In genomic region chr12:80038062-80038560, GRCh38 we compare ENCODE assay signal across 22 cellular contexts.
DNase-seq lines count a peak whose midpoint lies in the region; ATAC-seq and TF ChIP-seq lines count a peak whose summit lies in the region.
"Had no signal": no experiment of that assay in that cellular context is flagged by ENCODE, and none has a peak within 500 bp of the region (broad histone marks: within the 10 kb centered on the region; RNA-seq: fewer than 3 reads in every experiment).

No MANE protein-coding gene starts in this region.

- 92% methylated on average over 4 of the region's 4 CpGs for WGBS in mesenchymal stem cell

- peaks cover 6% of the 10 kb centered on the region; the same call in 2 of the 3 replicates for H3K4me1 Mint-ChIP-seq in GM23338
- no peaks in the 10 kb centered on the region for H3K4me1 Mint-ChIP-seq in Caco-2 (ENCODE audit: low read depth, unreplicated experiment)

- no peak overlapping the region for H2BK5ac ChIP-seq in mesenchymal stem cell (ENCODE audit: low read depth, low read length, poor library complexity, severe bottlenecking)

- no peaks in the 10 kb centered on the region for H3K79me1 ChIP-seq in mesenchymal stem cell (replicated peaks; ENCODE audit: low read length, poor library complexity, severe bottlenecking)

- no peaks in the 10 kb centered on the region for H3F3A ChIP-seq in GM23338 (replicated peaks; ENCODE audit: low read depth)

- no peak overlapping the region for H3K4me3 ChIP-seq in GM23338
- H3K4me3 ChIP-seq in ascending aorta: no peak overlapping the region
- H3K4me3 ChIP-seq in mesenchymal stem cell (ENCODE audit: insufficient read depth in 1 of 2, low read depth in 1 of 2, low read length in 2 of 2): no peak overlapping the region
- H3K4me3 ChIP-seq in stomach smooth muscle (ENCODE audit: low read length in 2 of 2): no peak overlapping the region
- H3K4me3 ChIP-seq in Caco-2 (ENCODE audit: low read depth, low read length): no peak overlapping the region
- H3K4me3 ChIP-seq: A549, MG63, SK-N-MC had no signal

- H4K8ac ChIP-seq in mesenchymal stem cell (ENCODE audit: low read length): no peak overlapping the region

- no TSS peak for BruUV-seq in Caco-2 (replicated peaks; lab: Mats Ljungman, UMichigan)

- TF ChIP-seq CTCF in GM23338 (conservative IDR thresholded peaks at IDR 0.05; ENCODE audit: low read depth in 2 of 2): no peak
- no peak for TF ChIP-seq CTCF in ascending aorta (IDR thresholded peaks at IDR 0.05)
- TF ChIP-seq CTCF in Caco-2 (IDR thresholded peaks at IDR 0.05; ENCODE audit: insufficient read depth in 1 of 2, low read depth in 1 of 2, low read length in 1 of 2, severe bottlenecking in 1 of 2, unreplicated experiment in 1 of 2): no peak

- no peak overlapping the region for H3K14ac ChIP-seq in mesenchymal stem cell (ENCODE audit: low read length in 2 of 2)

- no peak overlapping the region for H3K18ac ChIP-seq in mesenchymal stem cell (ENCODE audit: low read depth in 1 of 2, low read length in 2 of 2)

- H3K4ac ChIP-seq in mesenchymal stem cell (ENCODE audit: low read depth in 1 of 2, low read length in 2 of 2): no peak overlapping the region

- H3K79me2 ChIP-seq in GM23338 (replicated peaks; ENCODE audit: insufficient read depth): no peaks in the 10 kb centered on the region

- H3K36me3 Mint-ChIP-seq in GM23338 (ENCODE audit: low read depth) (no peaks in the 10 kb centered on the region), Caco-2 (ENCODE audit: insufficient read depth, unreplicated experiment) (no peaks in the 10 kb centered on the region)

- H2BK12ac ChIP-seq in mesenchymal stem cell (ENCODE audit: low read length in 2 of 2): no peak overlapping the region

- CTCF ChIA-PET in Caco-2 (lab: Charles Lee): no interaction called here

- H3K4me1 ChIP-seq in GM23338 (ENCODE audit: insufficient read depth) (no peaks in the 10 kb centered on the region), ascending aorta (peaks cover 0 to 1% of the 10 kb centered on the region in 2 donors), mesenchymal stem cell (ENCODE audit: control insufficient read depth, insufficient read depth, low read depth, low read length) (no peaks in the 10 kb centered on the region), stomach smooth muscle (ENCODE audit: control insufficient read depth, insufficient read depth, low read length) (no peaks in the 10 kb centered on the region), Caco-2 (no peaks in the 10 kb centered on the region)
- H3K4me1 ChIP-seq: A549 had no signal

- no peak overlapping the region for H2BK15ac ChIP-seq in mesenchymal stem cell (ENCODE audit: low read depth, poor library complexity, severe bottlenecking)

- no peak for ATAC-seq in GM23338
- ATAC-seq: A549, HepG2 had no signal

- H3K9me2 ChIP-seq in GM23338 (ENCODE audit: insufficient read depth): no peaks in the 10 kb centered on the region

- H2AFZ ChIP-seq in GM23338 (peak overlapping the region; percentile 58; the same call in 1 of the 2 replicates), mesenchymal stem cell (ENCODE audit: low read depth, low read length) (no peak overlapping the region)

- H3K27ac ChIP-seq in GM23338 (ENCODE audit: low read depth): no peak overlapping the region
- peak overlapping the region; percentile 44 to 59 for H3K27ac ChIP-seq in ascending aorta
- no peak overlapping the region for H3K27ac ChIP-seq in mesenchymal stem cell (ENCODE audit: low read length, poor library complexity, severe bottlenecking)
- peak overlapping the region; percentile 66 for H3K27ac ChIP-seq in stomach smooth muscle (ENCODE audit: low read length)
- H3K27ac ChIP-seq: A549, SK-N-MC had no signal

- no peak for DNase-seq in GM23338 (ENCODE audit: low spot score)
- no peak for DNase-seq in ascending aorta (ENCODE audit: low spot score in 2 of 2)
- peak; percentile 13 for DNase-seq in mesenchymal stem cell
- no peak for DNase-seq in NCI-H1105 (lab: John Stamatoyannopoulos, UW)
- DNase-seq in HUDEP-2 (lab: John Stamatoyannopoulos, UW; ENCODE audit: unreplicated experiment in 76 of 76): no peak
- no peak for DNase-seq in Caco-2
- no peak for DNase-seq in NCI-H2227 treated with DMSO at 0.1 percent for 48 hours (lab: John Stamatoyannopoulos, UW)
- DNase-seq: C1 segment of cervical spinal cord, DMS 273 treated with DMSO at 0.1 percent for 48 hours, H7, Karpas-422, MG63, NCI-H1092, NCI-H1694 treated with DMSO at 0.1 percent for 48 hours, NCI-H2107, NCI-H226, NCI-H524 treated with DMSO at 0.1 percent for 48 hours, Right ventricle myocardium superior had no signal

- H3K4me3 Mint-ChIP-seq in GM23338 (no peak overlapping the region), Caco-2 (ENCODE audit: unreplicated experiment) (no peak overlapping the region)

- H3K9ac ChIP-seq in mesenchymal stem cell (ENCODE audit: low read length): no peak overlapping the region
- H3K9ac ChIP-seq in stomach smooth muscle (ENCODE audit: low read length in 2 of 2): no peak overlapping the region

- H3K9me3 Mint-ChIP-seq in GM23338 (no peaks in the 10 kb centered on the region), Caco-2 (ENCODE audit: unreplicated experiment) (no peaks in the 10 kb centered on the region)

- H2AK5ac ChIP-seq in mesenchymal stem cell (ENCODE audit: low read length, severe bottlenecking): no peak overlapping the region

- H4K91ac ChIP-seq in mesenchymal stem cell (ENCODE audit: low read length): no peak overlapping the region

- intact Hi-C loops in ascending aorta (cut with DNase I) (loop anchor here (5.0 kb wide), 1 partner anchor 486 kb away; no protein-coding TSS in a partner anchor), Caco-2 (cut with micrococcal nuclease; ENCODE audit: unreplicated experiment) (no loop called here)

- no peak overlapping the region for H3K4me2 ChIP-seq in GM23338
- H3K4me2 ChIP-seq in mesenchymal stem cell (ENCODE audit: low read length, poor library complexity, severe bottlenecking): no peak overlapping the region
- H3K4me2 ChIP-seq: A549 had no signal

- POLR2A ChIA-PET in Caco-2 (lab: Charles Lee): no interaction called here

- H3K36me3 ChIP-seq in GM23338 (ENCODE audit: insufficient read depth): no peaks in the 10 kb centered on the region
- no peaks in the 10 kb centered on the region for H3K36me3 ChIP-seq in ascending aorta
- no peaks in the 10 kb centered on the region for H3K36me3 ChIP-seq in mesenchymal stem cell (ENCODE audit: control insufficient read depth in 1 of 2, insufficient read depth in 2 of 2, low read depth in 1 of 2, low read length in 2 of 2)
- H3K36me3 ChIP-seq in stomach smooth muscle (ENCODE audit: control insufficient read depth in 2 of 2, insufficient read depth in 2 of 2, low read length in 2 of 2): no peaks in the 10 kb centered on the region
- no peaks in the 10 kb centered on the region for H3K36me3 ChIP-seq in Caco-2 (ENCODE audit: control insufficient read depth, insufficient read depth, low read length)
- H3K36me3 ChIP-seq: MG63 had no signal

- H2BK120ac ChIP-seq in mesenchymal stem cell (ENCODE audit: low read depth, low read length): no peak overlapping the region

- H3K27ac Mint-ChIP-seq in GM23338 (no peak overlapping the region), Caco-2 (ENCODE audit: unreplicated experiment) (no peak overlapping the region)

- H3K9me3 ChIP-seq in ascending aorta (no peaks in the 10 kb centered on the region), mesenchymal stem cell (ENCODE audit: control insufficient read depth, low read length) (no peaks in the 10 kb centered on the region), stomach smooth muscle (ENCODE audit: control insufficient read depth in 2 of 2, low read length in 2 of 2) (no peaks in the 10 kb centered on the region), Caco-2 (no peaks in the 10 kb centered on the region)
- H3K9me3 ChIP-seq: A549 had no signal

- no peak overlapping the region for H3K23ac ChIP-seq in mesenchymal stem cell (ENCODE audit: low read length in 2 of 2)

- H3K27me3 ChIP-seq in GM23338 (ENCODE audit: insufficient read depth) (peaks cover 12% of the 10 kb centered on the region; the same call in 1 of the 2 replicates), ascending aorta (no peaks in the 10 kb centered on the region), mesenchymal stem cell (ENCODE audit: control insufficient read depth in 1 of 2, insufficient read depth in 1 of 2, low read length in 2 of 2) (no peaks in the 10 kb centered on the region), stomach smooth muscle (ENCODE audit: control insufficient read depth in 1 of 2, insufficient read depth in 2 of 2, low read length in 2 of 2) (no peaks in the 10 kb centered on the region), Caco-2 (replicated peaks; ENCODE audit: control insufficient read depth, insufficient read depth, low read length) (no peaks in the 10 kb centered on the region)
- H3K27me3 ChIP-seq: MG63 had no signal

- no peaks in the 10 kb centered on the region for H3K27me3 Mint-ChIP-seq in GM23338 (ENCODE audit: insufficient read depth, low read depth, poor library complexity)
- H3K27me3 Mint-ChIP-seq in Caco-2 (ENCODE audit: insufficient read depth, unreplicated experiment): no peaks in the 10 kb centered on the region

- H4K20me1 ChIP-seq in GM23338 (replicated peaks; ENCODE audit: insufficient read depth): no peaks in the 10 kb centered on the region

TF ChIP-seq in GM23338, 12 proteins besides CTCF, POLR2A, EP300 and RAD21 (continues in another document):
- no peak for TF ChIP-seq REST (IDR thresholded peaks at IDR 0.05; ENCODE audit: unreplicated experiment)

Comparison
In these comparisons a context has a peak if more than half of its experiments do, and no peak if none do; other contexts are left out.
1. H3K27ac ChIP-seq: peak in ascending aorta (2 of 2) and stomach smooth muscle (single experiment); none in GM23338 (single experiment) and mesenchymal stem cell (single experiment).